ENCODE assay signal across 8 cellular contexts in the genomic region with DNA sequence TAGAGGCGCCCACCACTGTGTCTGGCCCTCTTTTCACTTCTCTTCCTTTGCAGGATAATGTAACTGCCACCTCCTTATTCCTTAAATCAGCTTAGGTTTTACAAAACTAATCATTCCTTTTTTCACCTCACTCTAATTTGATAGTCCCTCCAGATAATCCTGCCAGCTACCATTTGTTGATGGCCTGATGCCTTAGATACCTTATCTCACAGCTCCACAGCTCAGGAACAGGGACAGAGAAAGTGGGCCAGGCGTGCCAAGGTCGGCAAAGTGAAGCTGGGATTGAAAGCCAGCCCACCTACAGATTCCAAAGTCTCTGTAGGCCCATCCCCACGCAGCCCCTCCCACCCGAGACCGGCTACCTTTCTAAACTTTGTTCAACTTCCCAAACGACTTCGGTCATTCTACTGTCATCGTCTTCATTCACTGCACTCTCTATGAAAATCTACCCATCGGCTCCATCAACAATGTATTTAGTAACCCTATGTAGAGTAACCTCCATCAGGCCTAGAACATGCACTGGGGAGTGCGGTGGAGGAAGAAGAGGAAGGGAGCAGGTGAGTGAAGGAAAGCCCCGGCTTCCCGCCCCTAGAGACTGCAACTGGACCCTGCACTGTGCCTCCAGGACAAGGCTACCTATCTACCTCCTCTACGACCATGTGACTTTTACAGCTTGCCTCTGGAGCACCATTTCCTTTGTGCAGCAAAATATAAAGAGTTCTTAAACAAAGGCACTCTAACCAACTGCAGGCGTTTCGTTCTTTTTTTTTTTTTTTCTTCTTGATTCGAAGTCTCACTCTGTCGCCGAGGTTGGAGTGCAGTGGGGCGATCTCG. TPM values are rescaled to one million over a fixed set of nuclear protein-coding genes. Genes with fewer than 3 reads are reported as not detected.
DNase-seq lines count a peak whose midpoint lies in the region; ATAC-seq and TF ChIP-seq lines count a peak whose summit lies in the region.

No MANE protein-coding gene starts in this region.

- H3K4me1 ChIP-seq in GM23338 (ENCODE audit: insufficient read depth) (peaks cover 16% of the 10 kb centered on the region), smooth muscle cell (ENCODE audit: low read depth) (peaks cover 13% of the 10 kb centered on the region)

- H3K4me3 ChIP-seq in GM23338 (peak overlapping the region; percentile 92), iPS-11a (ENCODE audit: low read depth, low read length) (peak overlapping the region; percentile 5), smooth muscle cell (peak overlapping the region; percentile 74)

- peak overlapping the region; percentile 83 for H3K9ac ChIP-seq in smooth muscle cell (ENCODE audit: low read depth)

- H3K9me3 ChIP-seq in smooth muscle cell (replicated peaks; ENCODE audit: low read depth): no peaks in the 10 kb centered on the region

- ATAC-seq in GM23338 (peak; percentile 54), WTC11 (peak; percentile 56), GM21737 (IDR thresholded peaks at IDR 0.05; ENCODE audit: unreplicated experiment) (no peak), HG03342 (IDR thresholded peaks at IDR 0.05; ENCODE audit: unreplicated experiment) (no peak)

- peaks cover 28% of the 10 kb centered on the region for H3K36me3 Mint-ChIP-seq in GM23338 (ENCODE audit: low read depth)
- H3K36me3 Mint-ChIP-seq in WTC11: peaks cover 13% of the 10 kb centered on the region

- CTCF ChIA-PET in WTC11 (lab: Charles Lee): interaction anchor here (0.6 to 4.9 kb wide), 7 partner anchors 10 to 276 kb away, joined by 3 to 31 read pairs (median 4); no protein-coding TSS in a partner anchor

- H3K27ac Mint-ChIP-seq in GM23338 (peak overlapping the region; percentile 95), WTC11 (peak overlapping the region; percentile 93)

- peak overlapping the region; percentile 88 for H3K27ac ChIP-seq in GM23338 (ENCODE audit: low read depth)
- H3K27ac ChIP-seq in smooth muscle cell (ENCODE audit: low read depth): peak overlapping the region; percentile 56

- peak overlapping the region; percentile 93 for H3K4me2 ChIP-seq in GM23338
- peak overlapping the region; percentile 97 for H3K4me2 ChIP-seq in smooth muscle cell

- H3K27me3 ChIP-seq in GM23338 (ENCODE audit: insufficient read depth) (no peaks in the 10 kb centered on the region), smooth muscle cell (ENCODE audit: low read depth) (no peaks in the 10 kb centered on the region)

- H3K4me1 Mint-ChIP-seq in GM23338 (peaks cover 22% of the 10 kb centered on the region), WTC11 (peaks cover 19% of the 10 kb centered on the region)

- peaks cover 11% of the 10 kb centered on the region; the same call in 1 of the 2 replicates for H3F3A ChIP-seq in GM23338 (replicated peaks; ENCODE audit: low read depth)
- H3F3A ChIP-seq in smooth muscle cell (ENCODE audit: low read depth): peaks cover 14% of the 10 kb centered on the region

- in situ Hi-C loops in ACHN (cut with HindIII; ENCODE audit: low pct_ligation_motif_present, low pct_unique_long_range_greater_than_20kb, low sequenced_read_pairs): no loop called here

- H3K79me2 ChIP-seq in GM23338 (replicated peaks; ENCODE audit: insufficient read depth): peaks cover 30% of the 10 kb centered on the region
- peaks cover 37% of the 10 kb centered on the region for H3K79me2 ChIP-seq in smooth muscle cell (ENCODE audit: low read depth)

- POLR2A ChIA-PET in WTC11 (lab: Charles Lee): interaction anchor here (0.7 to 1.3 kb wide), 3 partner anchors 27 to 114 kb away, joined by 3 read pairs; a partner anchor contains a TSS

- H4K20me1 ChIP-seq in GM23338 (replicated peaks; ENCODE audit: insufficient read depth): peaks cover 3% of the 10 kb centered on the region; the same call in 1 of the 2 replicates
- H4K20me1 ChIP-seq in smooth muscle cell (ENCODE audit: low read depth): no peaks in the 10 kb centered on the region

- H3K9me3 Mint-ChIP-seq in GM23338 (no peaks in the 10 kb centered on the region; the same call in 2 of the 3 replicates), WTC11 (peaks cover 7% of the 10 kb centered on the region; the same call in 1 of the 2 replicates)

- H3K36me3 ChIP-seq in GM23338 (ENCODE audit: insufficient read depth) (no peaks in the 10 kb centered on the region), smooth muscle cell (ENCODE audit: low read depth) (no peaks in the 10 kb centered on the region)

- 45% methylated on average over 21 of the region's 21 CpGs for WGBS in smooth muscle cell (ENCODE audit: low lambda C conversion rate)

- TF ChIP-seq CTCF in GM23338 (conservative IDR thresholded peaks at IDR 0.05; ENCODE audit: low read depth in 2 of 2): no peak
- no peak for TF ChIP-seq CTCF in WTC11 (IDR thresholded peaks at IDR 0.05)
- no peak for TF ChIP-seq CTCF in smooth muscle cell (IDR thresholded peaks at IDR 0.05; ENCODE audit: borderline replicate concordance, insufficient read depth, poor library complexity, severe bottlenecking)

- H3K27me3 Mint-ChIP-seq in GM23338 (ENCODE audit: insufficient read depth, low read depth, poor library complexity) (peaks cover 10% of the 10 kb centered on the region), WTC11 (ENCODE audit: low read depth) (no peaks in the 10 kb centered on the region)

- no peaks in the 10 kb centered on the region for H3K9me2 ChIP-seq in GM23338 (ENCODE audit: insufficient read depth)

- H2AFZ ChIP-seq in GM23338 (peak overlapping the region; percentile 94), smooth muscle cell (ENCODE audit: low read depth) (peak overlapping the region; percentile 97)

- DNase-seq in ACHN (peak; percentile 1), GM23338 (ENCODE audit: low spot score) (peak; percentile 58), WTC11 (ENCODE audit: low spot score) (peak; percentile 27), smooth muscle cell (lab: John Stamatoyannopoulos, UW; ENCODE audit: unreplicated experiment) (no peak), NOMO-1 treated with dmso at 0.1 percent for 144 hours (lab: John Stamatoyannopoulos, UW; ENCODE audit: unreplicated experiment) (no peak)

- peak overlapping the region; percentile 89 for H3K4me3 Mint-ChIP-seq in GM23338
- peak overlapping the region; percentile 90 for H3K4me3 Mint-ChIP-seq in WTC11

TF ChIP-seq in GM23338, 12 proteins besides CTCF, POLR2A, EP300 and RAD21 (continues in another document):
- TF ChIP-seq EZH2phosphoT487 (IDR thresholded peaks at IDR 0.05; ENCODE audit: unreplicated experiment) (no peak), ZNF114 (CRISPR knock-in tag; IDR thresholded peaks at IDR 0.05) (no peak)
- TF ChIP-seq, protein P1, sequence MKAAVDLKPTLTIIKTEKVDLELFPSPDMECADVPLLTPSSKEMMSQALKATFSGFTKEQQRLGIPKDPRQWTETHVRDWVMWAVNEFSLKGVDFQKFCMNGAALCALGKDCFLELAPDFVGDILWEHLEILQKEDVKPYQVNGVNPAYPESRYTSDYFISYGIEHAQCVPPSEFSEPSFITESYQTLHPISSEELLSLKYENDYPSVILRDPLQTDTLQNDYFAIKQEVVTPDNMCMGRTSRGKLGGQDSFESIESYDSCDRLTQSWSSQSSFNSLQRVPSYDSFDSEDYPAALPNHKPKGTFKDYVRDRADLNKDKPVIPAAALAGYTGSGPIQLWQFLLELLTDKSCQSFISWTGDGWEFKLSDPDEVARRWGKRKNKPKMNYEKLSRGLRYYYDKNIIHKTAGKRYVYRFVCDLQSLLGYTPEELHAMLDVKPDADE (IDR thresholded peaks at IDR 0.05): no peak

TF ChIP-seq in WTC11, 78 proteins besides CTCF, POLR2A, EP300 and RAD21 (continues in another document):
- TF ChIP-seq, protein P2, sequence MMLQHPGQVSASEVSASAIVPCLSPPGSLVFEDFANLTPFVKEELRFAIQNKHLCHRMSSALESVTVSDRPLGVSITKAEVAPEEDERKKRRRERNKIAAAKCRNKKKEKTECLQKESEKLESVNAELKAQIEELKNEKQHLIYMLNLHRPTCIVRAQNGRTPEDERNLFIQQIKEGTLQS (CRISPR knock-in tag; conservative IDR thresholded peaks at IDR 0.05): no peak
- TF ChIP-seq, protein P3, sequence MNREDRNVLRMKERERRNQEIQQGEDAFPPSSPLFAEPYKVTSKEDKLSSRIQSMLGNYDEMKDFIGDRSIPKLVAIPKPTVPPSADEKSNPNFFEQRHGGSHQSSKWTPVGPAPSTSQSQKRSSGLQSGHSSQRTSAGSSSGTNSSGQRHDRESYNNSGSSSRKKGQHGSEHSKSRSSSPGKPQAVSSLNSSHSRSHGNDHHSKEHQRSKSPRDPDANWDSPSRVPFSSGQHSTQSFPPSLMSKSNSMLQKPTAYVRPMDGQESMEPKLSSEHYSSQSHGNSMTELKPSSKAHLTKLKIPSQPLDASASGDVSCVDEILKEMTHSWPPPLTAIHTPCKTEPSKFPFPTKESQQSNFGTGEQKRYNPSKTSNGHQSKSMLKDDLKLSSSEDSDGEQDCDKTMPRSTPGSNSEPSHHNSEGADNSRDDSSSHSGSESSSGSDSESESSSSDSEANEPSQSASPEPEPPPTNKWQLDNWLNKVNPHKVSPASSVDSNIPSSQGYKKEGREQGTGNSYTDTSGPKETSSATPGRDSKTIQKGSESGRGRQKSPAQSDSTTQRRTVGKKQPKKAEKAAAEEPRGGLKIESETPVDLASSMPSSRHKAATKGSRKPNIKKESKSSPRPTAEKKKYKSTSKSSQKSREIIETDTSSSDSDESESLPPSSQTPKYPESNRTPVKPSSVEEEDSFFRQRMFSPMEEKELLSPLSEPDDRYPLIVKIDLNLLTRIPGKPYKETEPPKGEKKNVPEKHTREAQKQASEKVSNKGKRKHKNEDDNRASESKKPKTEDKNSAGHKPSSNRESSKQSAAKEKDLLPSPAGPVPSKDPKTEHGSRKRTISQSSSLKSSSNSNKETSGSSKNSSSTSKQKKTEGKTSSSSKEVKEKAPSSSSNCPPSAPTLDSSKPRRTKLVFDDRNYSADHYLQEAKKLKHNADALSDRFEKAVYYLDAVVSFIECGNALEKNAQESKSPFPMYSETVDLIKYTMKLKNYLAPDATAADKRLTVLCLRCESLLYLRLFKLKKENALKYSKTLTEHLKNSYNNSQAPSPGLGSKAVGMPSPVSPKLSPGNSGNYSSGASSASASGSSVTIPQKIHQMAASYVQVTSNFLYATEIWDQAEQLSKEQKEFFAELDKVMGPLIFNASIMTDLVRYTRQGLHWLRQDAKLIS (CRISPR knock-in tag; IDR thresholded peaks at IDR 0.05; ENCODE audit: borderline replicate concordance): no peak
- no peak for TF ChIP-seq ZNF232 (CRISPR knock-in tag; IDR thresholded peaks at IDR 0.05)
- TF ChIP-seq NR1H2 (CRISPR knock-in tag; IDR thresholded peaks at IDR 0.05): no peak
- TF ChIP-seq SP1 (CRISPR knock-in tag; conservative IDR thresholded peaks at IDR 0.05): no peak
- TF ChIP-seq PRRX2 (CRISPR knock-in tag; IDR thresholded peaks at IDR 0.05): 0 out of 2 replicates have a peak, but pooled peaks have one; percentile 23

RNA-seq across cellular contexts. Expression of a gene that starts 1.5 kb away (rescaled TPM):
- total RNA-seq in GM23338 (2014; rRNA removed; shearing (Covaris generic)): 30.5 and 42.3 TPM in 2 replicates
- 35.4 and 36.0 TPM in 2 replicates for polyA plus RNA-seq in GM23338 (2016; fragmentation: Nextera tagmentation; extraction: Ambion mirVana)
- total RNA-seq in WTC11 (2021): 23.7 to 26.0 TPM (median 24.5 TPM) in 3 replicates
- 31.2 and 42.7 TPM in 2 replicates for total RNA-seq in smooth muscle cell
- polyA plus RNA-seq in smooth muscle cell: 34.8 and 39.5 TPM in 2 replicates

RNA-seq across cellular contexts. Expression of a gene that starts 28.1 kb away (rescaled TPM):
- 20.9 and 30.8 TPM in 2 replicates for total RNA-seq in GM23338 (2014; rRNA removed; shearing (Covaris generic))
- polyA plus RNA-seq in GM23338 (2016; fragmentation: Nextera tagmentation; extraction: Ambion mirVana) (55.9 and 70.7 TPM in 2 replicates), smooth muscle cell (56.5 and 57.6 TPM in 2 replicates)
- total RNA-seq in WTC11 (2021) (47.3 to 53.9 TPM (median 53.0 TPM) in 3 replicates), smooth muscle cell (17.7 and 36.8 TPM in 2 replicates)

Comparison
In these comparisons a context has a peak if more than half of its experiments do, and no peak if none do; other contexts are left out.
1. DNase-seq: peak in ACHN (single experiment), GM23338 (single experiment) and WTC11 (single experiment); none in smooth muscle cell (single experiment) and NOMO-1 treated with dmso at 0.1 percent for 144 hours (single experiment).
2. ATAC-seq: peak in GM23338 (single experiment) and WTC11 (single experiment); none in GM21737 (single experiment) and HG03342 (single experiment).
3. H3K4me3 ChIP-seq: peak in every context shown above with its lines; median percentile 92 in GM23338; 74 in smooth muscle cell; 5 in iPS-11a.